25 cellular contexts compared by ENCODE assay signal in genomic region chr12:114393569-114393968, GRCh38. TPM values are rescaled to one million over a fixed set of nuclear protein-coding genes. Genes with fewer than 3 reads are reported as not detected.
"Had no signal": no experiment of that assay in that cellular context is flagged by ENCODE, and none has a peak within 500 bp of the region (broad histone marks: within the 10 kb centered on the region; RNA-seq: fewer than 3 reads in every experiment).

No MANE protein-coding gene starts in this region.

- H3K4me3 ChIP-seq: dorsolateral prefrontal cortex, gastrocnemius medialis, lung, pancreas, right lobe of liver, spleen, stomach, thoracic aorta, transverse colon had no signal

- H3K27ac Mint-ChIP-seq: naive B cell; nephron; progenitor cell of endocrine pancreas; stimulated activated memory B cell treated with anti-CD40 and anti-IgM and Interleukin-4, amounts not matched to agents 10 μg/mL and 1 μg/mL and 100 μg/mL, for 72 hours had no signal

- ATAC-seq: esophagus mucosa; gastrocnemius medialis; pancreas; right lobe of liver; stimulated activated memory B cell treated with anti-CD40 and anti-IgM and Interleukin-4, amounts not matched to agents 10 μg/mL and 1 μg/mL and 100 μg/mL, for 72 hours had no signal

- H3K27ac ChIP-seq: dorsolateral prefrontal cortex, gastrocnemius medialis, pancreas, right lobe of liver, spleen, stomach, thoracic aorta, transverse colon had no signal

- H3K4me3 Mint-ChIP-seq: central memory CD8-positive, alpha-beta T cell; naive B cell; nephron; stimulated activated memory B cell treated with anti-CD40 and anti-IgM and Interleukin-4, amounts not matched to agents 10 μg/mL and 1 μg/mL and 100 μg/mL, for 72 hours had no signal

- H3K9me3 ChIP-seq: gastrocnemius medialis, pancreas, right lobe of liver, spleen, stomach, thoracic aorta, transverse colon had no signal

- H3K36me3 Mint-ChIP-seq: stimulated activated memory B cell treated with anti-CD40 and anti-IgM and Interleukin-4, amounts not matched to agents 10 μg/mL and 1 μg/mL and 100 μg/mL, for 72 hours had no signal

- DNase-seq: cortex of kidney; dorsolateral prefrontal cortex; effector CD8-positive, alpha-beta T cell; gastrocnemius medialis; hypothalamus; kidney glomerular epithelial cell; mesenchymal stem cell; naive B cell; occipital lobe; pancreas; right lobe of liver; spleen; stimulated activated CD4-positive, alpha-beta T cell treated with anti-CD3 and anti-CD28 coated beads, Interleukin-15, amount 100 ng/mL, for 24 hours; stimulated activated CD4-positive, alpha-beta T cell treated with anti-CD3 and anti-CD28 coated beads, Interleukin-1b, Interleukin-23, amount 100 ng/mL, for 48 hours; stimulated activated CD4-positive, alpha-beta T cell treated with anti-CD3 and anti-CD28 coated beads, Interleukin-4, amount 100 ng/mL, for 24 hours; stomach; substantia nigra; transverse colon had no signal

- H3K4me1 Mint-ChIP-seq: central memory CD8-positive, alpha-beta T cell; nephron; stimulated activated memory B cell treated with anti-CD40 and anti-IgM and Interleukin-4, amounts not matched to agents 10 μg/mL and 1 μg/mL and 100 μg/mL, for 72 hours had no signal

- H3K9me3 Mint-ChIP-seq: central memory CD8-positive, alpha-beta T cell; nephron had no signal

- H3K36me3 ChIP-seq: gastrocnemius medialis, pancreas, right lobe of liver, spleen, stomach, thoracic aorta, transverse colon had no signal

- H3K4me1 ChIP-seq: gastrocnemius medialis, pancreas, right lobe of liver, transverse colon had no signal

RNA-seq across cellular contexts. Expression of gene TBX5, which starts 12.4 kb away (rescaled TPM):
- total RNA-seq: gastrocnemius medialis, occipital lobe, pancreas, progenitor cell of endocrine pancreas, right lobe of liver, spleen, stomach, transverse colon had no signal
- polyA plus RNA-seq: spleen had no signal
